ENCODE assay signal across 8 cellular contexts in the genomic region with DNA sequence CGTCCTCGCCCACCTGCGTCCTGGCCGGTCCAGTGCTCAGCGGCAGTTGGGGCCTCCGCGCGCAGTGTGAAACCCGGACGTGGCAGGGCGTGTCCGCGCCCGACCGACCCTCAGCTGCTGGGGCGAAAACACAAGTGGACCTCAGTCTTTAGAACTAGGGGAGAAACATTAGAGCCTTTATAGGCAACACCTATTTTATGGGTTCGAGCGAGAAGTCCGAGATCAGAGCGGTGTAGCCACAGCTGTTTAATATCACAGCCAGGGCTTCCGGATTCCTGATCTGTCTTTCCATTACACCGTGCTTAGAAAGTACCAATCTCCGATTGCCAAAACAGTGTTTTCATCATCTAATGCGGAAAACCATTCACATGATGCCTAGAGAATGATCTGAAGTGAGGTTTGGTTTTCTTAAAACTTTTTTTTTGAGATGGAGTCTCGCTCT. TPM values are rescaled to one million over a fixed set of nuclear protein-coding genes. Genes with fewer than 3 reads are reported as not detected.
DNase-seq lines count a peak whose midpoint lies in the region; ATAC-seq and TF ChIP-seq lines count a peak whose summit lies in the region.

No MANE protein-coding gene starts in this region.

- ATAC-seq in GM18517 (IDR thresholded peaks at IDR 0.05; ENCODE audit: unreplicated experiment) (peak; percentile 14), HG02571 (IDR thresholded peaks at IDR 0.05; ENCODE audit: unreplicated experiment) (peak; percentile 22)
- ATAC-seq in natural killer cell treated with Interleukin-12 subunit alpha and Interleukin-12 subunit beta and Interleukin-15 and Interleukin-18, amount 100 ng/mL, for 72 hours: peak; percentile 43 to 55

- H3K4me1 ChIP-seq in Peyer's patch: peaks cover 0 to 16% (median 6%) of the 10 kb centered on the region in 4 donors

- no peaks in the 10 kb centered on the region for H3K27me3 Mint-ChIP-seq in natural killer cell treated with Interleukin-12 subunit alpha and Interleukin-12 subunit beta and Interleukin-15 and Interleukin-18, amount 100 ng/mL, for 72 hours

- peaks cover 5% of the 10 kb centered on the region for H3K36me3 Mint-ChIP-seq in natural killer cell treated with Interleukin-12 subunit alpha and Interleukin-12 subunit beta and Interleukin-15 and Interleukin-18, amount 100 ng/mL, for 72 hours

- no peaks in the 10 kb centered on the region for H3K9me3 ChIP-seq in Peyer's patch

- peaks cover 19 to 20% of the 10 kb centered on the region in 2 donors for H3K4me1 Mint-ChIP-seq in natural killer cell treated with Interleukin-12 subunit alpha and Interleukin-12 subunit beta and Interleukin-15 and Interleukin-18, amount 100 ng/mL, for 72 hours (ENCODE audit: low read depth in 2 of 2)

- H3K27me3 ChIP-seq in Peyer's patch: no peaks in the 10 kb centered on the region

- no peak for TF ChIP-seq CTCF in Peyer's patch (IDR thresholded peaks at IDR 0.05)

- H3K36me3 ChIP-seq in Peyer's patch: no peaks in the 10 kb centered on the region

- H3K4me3 ChIP-seq in Peyer's patch: peak overlapping the region; percentile 74 to 94 (median 86)

- peak overlapping the region; percentile 100 for H3K4me3 Mint-ChIP-seq in natural killer cell treated with Interleukin-12 subunit alpha and Interleukin-12 subunit beta and Interleukin-15 and Interleukin-18, amount 100 ng/mL, for 72 hours

- peak overlapping the region; percentile 99 for H3K27ac Mint-ChIP-seq in natural killer cell treated with Interleukin-12 subunit alpha and Interleukin-12 subunit beta and Interleukin-15 and Interleukin-18, amount 100 ng/mL, for 72 hours

- no peak for TF ChIP-seq POLR2A in Peyer's patch (IDR thresholded peaks at IDR 0.05)

- H3K9me3 Mint-ChIP-seq in natural killer cell treated with Interleukin-12 subunit alpha and Interleukin-12 subunit beta and Interleukin-15 and Interleukin-18, amount 100 ng/mL, for 72 hours: no peaks in the 10 kb centered on the region

- DNase-seq in Peyer's patch (no peak), epithelial cell of prostate (ENCODE audit: low read depth, low spot score) (no peak), pons (ENCODE audit: low spot score) (no peak), NCI-H187 (lab: John Stamatoyannopoulos, UW) (no peak), NK-92 (lab: John Stamatoyannopoulos, UW; ENCODE audit: unreplicated experiment) (no peak)
- DNase-seq in natural killer cell treated with Interleukin-12 subunit alpha and Interleukin-12 subunit beta and Interleukin-15 and Interleukin-18, amount 100 ng/mL, for 72 hours (ENCODE audit: low spot score): no peak

- H3K27ac ChIP-seq in Peyer's patch: peak overlapping the region; percentile 96 to 98 (median 98)
- H3K27ac ChIP-seq in epithelial cell of prostate: peak overlapping the region; percentile 98

RNA-seq across cellular contexts. Expression of a gene that starts 0.5 kb away (rescaled TPM):
- 1 to 10 TPM in 3 of 4 donors, not detected in 1; 1.1 to 7.4 (median 1.2) TPM for total RNA-seq in Peyer's patch
- 10 to 100 TPM; 36.2 to 59.6 TPM for total RNA-seq in natural killer cell treated with Interleukin-12 subunit alpha and Interleukin-12 subunit beta and Interleukin-15 and Interleukin-18, amount 100 ng/mL, for 72 hours

RNA-seq across cellular contexts. Expression of a gene that starts 59.6 kb away (rescaled TPM):
- total RNA-seq in Peyer's patch: 10 to 100 TPM; 69.2 to 94.7 (median 74.0) TPM
- total RNA-seq in natural killer cell treated with Interleukin-12 subunit alpha and Interleukin-12 subunit beta and Interleukin-15 and Interleukin-18, amount 100 ng/mL, for 72 hours: 10 to 100 TPM; 35.9 to 72.6 TPM

Comparison
In these comparisons a context has a peak if more than half of its experiments do, and no peak if none do; other contexts are left out.
1. RNA of a gene that starts 0.5 kb away (total RNA-seq): 36.2 to 59.6 TPM in natural killer cell treated with Interleukin-12 subunit alpha and Interleukin-12 subunit beta and Interleukin-15 and Interleukin-18, amount 100 ng/mL, for 72 hours; 1.1 to 7.4 TPM in Peyer's patch; every median in the first group is over 4 times any median in the second.
2. Peak in every context shown above with its lines, with median percentiles within 50 percentile points of each other: ATAC-seq.